ENCODE assay signal across 11 cellular contexts in genomic region chr4:121192013-121192412, GRCh38. TPM values are rescaled to one million over a fixed set of nuclear protein-coding genes. Genes with fewer than 3 reads are reported as not detected.
A peak's percentile ranks its signal among the peaks of the same experiment; 100 is the strongest.
DNase-seq lines count a peak whose midpoint lies in the region; ATAC-seq and TF ChIP-seq lines count a peak whose summit lies in the region.
"Had no signal": no experiment of that assay in that cellular context is flagged by ENCODE, and none has a peak within 500 bp of the region (broad histone marks: within the 10 kb centered on the region; RNA-seq: fewer than 3 reads in every experiment).

No MANE protein-coding gene starts in this region.

- no peaks in the 10 kb centered on the region for H3K36me3 ChIP-seq in psoas muscle (ENCODE audit: insufficient read depth in 1 of 2, low read depth in 1 of 2)

- POLR2A ChIA-PET in activated CD4-positive, alpha-beta T cell treated with anti-CD3 and anti-CD28 coated beads, Interleukin-2, amount 10 ng/mL, durations not matched to agents 7 days and 5 days (lab: Charles Lee), result interaction anchor here (0.6 kb wide), 2 partner anchors 37 to 692 kb away, joined by 3 to 4 read pairs; no protein-coding TSS in a partner anchor
- POLR2A ChIA-PET in T-cell (lab: Charles Lee), result interaction anchor here in 1 of 2 donors (0.7 to 0.9 kb wide), 2 partner anchors 14 to 48 kb away, joined by 3 to 4 read pairs; no protein-coding TSS in a partner anchor

- WGBS in psoas muscle, 3 donors, result 41 to 51% (median 47%) methylated on average over 11 of the region's 11 CpGs

- H3K27me3 Mint-ChIP-seq in activated CD4-positive, alpha-beta T cell treated with anti-CD3 and anti-CD28 coated beads, Interleukin-2, amount 10 ng/mL, durations not matched to agents 7 days and 5 days, result no peaks in the 10 kb centered on the region
- no peaks in the 10 kb centered on the region for H3K27me3 Mint-ChIP-seq in T-cell
- H3K27me3 Mint-ChIP-seq in effector memory CD8-positive, alpha-beta T cell, result no peaks in the 10 kb centered on the region

- H3K4me3 ChIP-seq in psoas muscle, result peak overlapping the region; percentile 42

- H3K27ac Mint-ChIP-seq in activated CD4-positive, alpha-beta T cell treated with anti-CD3 and anti-CD28 coated beads, Interleukin-2, amount 10 ng/mL, durations not matched to agents 7 days and 5 days, result peak overlapping the region; percentile 28
- peak overlapping the region; percentile 74 to 79 for H3K27ac Mint-ChIP-seq in T-cell
- peak overlapping the region in 1 of 2 donors; percentile 88 for H3K27ac Mint-ChIP-seq in effector memory CD8-positive, alpha-beta T cell

- H3K27me3 ChIP-seq in psoas muscle (ENCODE audit: insufficient read depth in 3 of 3, low read length in 2 of 3), result no peaks in the 10 kb centered on the region

- H3K4me3 Mint-ChIP-seq in activated CD4-positive, alpha-beta T cell treated with anti-CD3 and anti-CD28 coated beads, Interleukin-2, amount 10 ng/mL, durations not matched to agents 7 days and 5 days, result peak overlapping the region; percentile 4
- peak overlapping the region; percentile 58 to 73 (median 68) for H3K4me3 Mint-ChIP-seq in T-cell
- peak overlapping the region; percentile 23 to 68 for H3K4me3 Mint-ChIP-seq in effector memory CD8-positive, alpha-beta T cell

- H3K4me1 ChIP-seq in psoas muscle, result no peaks in the 10 kb centered on the region

- H3K9me3 Mint-ChIP-seq in activated CD4-positive, alpha-beta T cell treated with anti-CD3 and anti-CD28 coated beads, Interleukin-2, amount 10 ng/mL, durations not matched to agents 7 days and 5 days, result no peaks in the 10 kb centered on the region
- H3K9me3 Mint-ChIP-seq in T-cell, result no peaks in the 10 kb centered on the region
- H3K9me3 Mint-ChIP-seq in effector memory CD8-positive, alpha-beta T cell, result no peaks in the 10 kb centered on the region

- TF ChIP-seq POLR2A in erythroblast (IDR thresholded peaks at IDR 0.05; ENCODE audit: low read length), result no peak

- peaks cover 57% of the 10 kb centered on the region for H3K4me1 Mint-ChIP-seq in activated CD4-positive, alpha-beta T cell treated with anti-CD3 and anti-CD28 coated beads, Interleukin-2, amount 10 ng/mL, durations not matched to agents 7 days and 5 days
- peaks cover 56 to 58% (median 57%) of the 10 kb centered on the region in 3 donors for H3K4me1 Mint-ChIP-seq in T-cell
- peaks cover 35 to 62% of the 10 kb centered on the region in 2 donors for H3K4me1 Mint-ChIP-seq in effector memory CD8-positive, alpha-beta T cell (ENCODE audit: low read depth in 2 of 2)

- no peak for DNase-seq in activated CD4-positive, alpha-beta T cell treated with anti-CD3 and anti-CD28 coated beads, Interleukin-2, amount 10 ng/mL, durations not matched to agents 7 days and 5 days
- DNase-seq in activated CD4-positive, alpha-beta T cell treated with anti-CD3 and anti-CD28 coated beads for 1 hour, result no peak
- DNase-seq in T-cell (no peak), psoas muscle (no peak), erythroblast (lab: John Stamatoyannopoulos, UW) (no peak), COR-L47 (lab: John Stamatoyannopoulos, UW) (no peak)
- no peak for DNase-seq in effector memory CD8-positive, alpha-beta T cell
- no peak for DNase-seq in stimulated activated CD4-positive, alpha-beta T cell treated with anti-CD3 and anti-CD28 coated beads, Interleukin-4, amount 100 ng/mL, for 1 hour

- CTCF ChIA-PET in activated CD4-positive, alpha-beta T cell treated with anti-CD3 and anti-CD28 coated beads, Interleukin-2, amount 10 ng/mL, durations not matched to agents 7 days and 5 days (lab: Charles Lee), result interaction anchor here (0.6 to 2.7 kb wide), 27 partner anchors 8 to 512 kb away, joined by 3 to 11 read pairs (median 4); no protein-coding TSS in a partner anchor
- CTCF ChIA-PET in T-cell (lab: Charles Lee), result interaction anchor here (0.6 to 3.5 kb wide), 41 partner anchors 9 to 270 kb away, joined by 3 to 33 read pairs (median 5); no protein-coding TSS in a partner anchor

- no peak for TF ChIP-seq CTCF in psoas muscle (IDR thresholded peaks at IDR 0.05)

- intact Hi-C loops in psoas muscle (cut with DNase I), result loop anchor here (2.0 to 10.0 kb wide), 3 partner anchors 60 to 543 kb away; no protein-coding TSS in a partner anchor

- H3K27ac ChIP-seq in psoas muscle, result no peak overlapping the region

- ATAC-seq in T-cell (replicated peaks in 1 of 4) (no peak), psoas muscle (no peak)
- ATAC-seq in effector memory CD8-positive, alpha-beta T cell (replicated peaks), result no peak
- ATAC-seq: esophagus mucosa, Panc1 had no signal

- peaks cover 6% of the 10 kb centered on the region for H3K36me3 Mint-ChIP-seq in activated CD4-positive, alpha-beta T cell treated with anti-CD3 and anti-CD28 coated beads, Interleukin-2, amount 10 ng/mL, durations not matched to agents 7 days and 5 days (ENCODE audit: low read depth)
- H3K36me3 Mint-ChIP-seq in T-cell, result no peaks in the 10 kb centered on the region
- H3K36me3 Mint-ChIP-seq in effector memory CD8-positive, alpha-beta T cell (ENCODE audit: insufficient read depth), result peaks cover 4% of the 10 kb centered on the region

- H3K9me3 ChIP-seq in psoas muscle, result no peaks in the 10 kb centered on the region

RNA-seq across cellular contexts. Expression of gene TNIP3, which starts 27.9 kb away (rescaled TPM):
- under 1 TPM; 0.74 to 0.75 TPM for total RNA-seq in activated CD4-positive, alpha-beta T cell treated with anti-CD3 and anti-CD28 coated beads, Interleukin-2, amount 10 ng/mL, durations not matched to agents 7 days and 5 days
- 1 to 10 TPM; 1.2 to 2.0 (median 1.2) TPM for total RNA-seq in T-cell
- total RNA-seq in psoas muscle, result not detected
- not detected for polyA plus RNA-seq in psoas muscle
- total RNA-seq: H1 had no signal
- polyA plus RNA-seq: H1 had no signal

Comparison
In these comparisons a context has a peak if more than half of its experiments do, and no peak if none do; other contexts are left out.
1. H3K4me3 Mint-ChIP-seq: peak in every context shown above with its lines; median percentile 68 in T-cell; 46 in effector memory CD8-positive, alpha-beta T cell; 4 in activated CD4-positive, alpha-beta T cell treated with anti-CD3 and anti-CD28 coated beads, Interleukin-2, amount 10 ng/mL, durations not matched to agents 7 days and 5 days.